Comparison of ENCODE assay signal across 19 cellular contexts in the genomic region with DNA sequence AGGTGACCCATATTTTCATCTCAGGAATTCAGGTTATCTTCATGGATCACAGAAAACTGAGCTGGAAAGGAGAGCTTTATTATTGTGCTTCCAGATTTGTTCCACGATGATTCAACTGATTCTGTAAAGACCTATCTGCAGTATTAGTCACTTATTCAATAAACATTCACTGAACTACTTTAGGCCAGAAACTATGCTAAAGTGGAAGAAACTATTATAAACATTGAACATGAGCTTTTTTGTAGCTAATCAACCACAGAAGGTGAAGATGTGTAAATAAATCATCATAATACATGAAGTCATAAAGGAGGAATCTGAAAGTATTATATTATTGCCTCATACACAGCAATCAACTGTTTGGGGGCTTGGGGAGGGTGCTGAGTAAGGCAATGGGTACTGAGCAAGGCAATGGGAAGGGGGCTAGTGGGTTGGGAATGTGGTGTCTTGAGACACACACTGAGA. TPM values are rescaled to one million over a fixed set of nuclear protein-coding genes. Genes with fewer than 3 reads are reported as not detected.
DNase-seq lines count a peak whose midpoint lies in the region; ATAC-seq, FAIRE-seq and TF ChIP-seq lines count a peak whose summit lies in the region.
"Had no signal": no experiment of that assay in that cellular context is flagged by ENCODE, and none has a peak within 500 bp of the region (broad histone marks: within the 10 kb centered on the region; RNA-seq: fewer than 3 reads in every experiment).

No MANE protein-coding gene starts in this region.

- no peak for TF ChIP-seq CTCF in A549 (IDR thresholded peaks at IDR 0.05)

- ATAC-seq in A549, result no peak
- no peak for ATAC-seq in HG03159 (IDR thresholded peaks at IDR 0.05; ENCODE audit: unreplicated experiment)
- ATAC-seq: gastrocnemius medialis had no signal

- no peak for FAIRE-seq in A549 (lab: Jason Lieb, UNC)
- FAIRE-seq: GM12891, HTR-8/SVneo, TTC549 had no signal

- no peak for TF ChIP-seq RAD21 in A549 (conservative IDR thresholded peaks at IDR 0.05 in 1 of 2, IDR thresholded peaks at IDR 0.05 in 1 of 2)

- no peaks in the 10 kb centered on the region for H3K27me3 ChIP-seq in SJSA1 (replicated peaks)
- H3K27me3 ChIP-seq: gastrocnemius medialis, neutrophil, SJCRH30, uterus had no signal

- H3K36me3 ChIP-seq in SJSA1, result no peaks in the 10 kb centered on the region
- H3K36me3 ChIP-seq: gastrocnemius medialis, neutrophil, SJCRH30, uterus had no signal

- H3K9me3 ChIP-seq in A549 (no peaks in the 10 kb centered on the region), SJSA1 (replicated peaks) (no peaks in the 10 kb centered on the region)
- H3K9me3 ChIP-seq: gastrocnemius medialis, neutrophil, SJCRH30, uterus had no signal

- TF ChIP-seq POLR2A in A549 (IDR thresholded peaks at IDR 0.05; ENCODE audit: low read length), result no peak

- WGBS in A549 (ENCODE audit: missing lambda C conversion rate), result 0% methylated on average over 1 of the region's 1 CpG

- DNase-seq in A549 (ENCODE audit: low read depth in 1 of 2, low spot score in 1 of 2), result no peak
- peak; percentile 78 for DNase-seq in EL
- peak in 1 of 2 experiments; percentile 77 for DNase-seq in SJSA1 (ENCODE audit: low read depth in 1 of 2, low spot score in 2 of 2)
- DNase-seq in fibroblast of peridontal ligament (ENCODE audit: extremely low read depth), result peak; percentile 86
- no peak for DNase-seq in SHP77 treated with DMSO at 0.1 percent for 48 hours (lab: John Stamatoyannopoulos, UW)
- DNase-seq in NCI-H146 treated with DMSO at 0.1 percent for 48 hours (lab: John Stamatoyannopoulos, UW; ENCODE audit: unreplicated experiment), result no peak
- DNase-seq in central memory CD4-positive, alpha-beta T cell, result no peak
- DNase-seq: ACHN; activated CD4-positive, alpha-beta memory T cell treated with anti-CD3 and anti-CD28 coated beads, Interleukin-2, amount 10 ng/mL, durations not matched to agents 7 days and 5 days; gastrocnemius medialis; SJCRH30; stimulated activated naive CD4-positive, alpha-beta T cell; uterus had no signal

- H3K4me1 ChIP-seq in A549 (peaks cover 16% of the 10 kb centered on the region; the same call in 2 of the 3 replicates), SJSA1 (replicated peaks) (peaks cover 26% of the 10 kb centered on the region)
- H3K4me1 ChIP-seq: gastrocnemius medialis, SJCRH30, uterus had no signal

- H3K4me3 ChIP-seq in A549 (no peak overlapping the region), SJSA1 (no peak overlapping the region)
- H3K4me3 ChIP-seq: gastrocnemius medialis, SJCRH30, skin epidermis, uterus had no signal

- CTCF ChIA-PET in A549 (lab: Yijun Ruan, JAX), result interaction anchor here (0.6 to 1.5 kb wide), 2 partner anchors 9 to 206 kb away, joined by 4 to 5 read pairs; no protein-coding TSS in a partner anchor

- TF ChIP-seq EP300 in A549 (IDR thresholded peaks at IDR 0.05), result no peak

- no peak overlapping the region for H3K27ac ChIP-seq in A549
- peak overlapping the region; percentile 51 for H3K27ac ChIP-seq in SJSA1
- H3K27ac ChIP-seq: gastrocnemius medialis, neutrophil, SJCRH30, skin epidermis, uterus had no signal

- POLR2A ChIA-PET in A549 (lab: Yijun Ruan, JAX), result no interaction called here

- H3K4me2 ChIP-seq in A549, result peak overlapping the region; percentile 42

TF ChIP-seq in A549, 52 proteins besides CTCF, POLR2A, EP300 and RAD21:
- no peak for TF ChIP-seq HEYL (CRISPR knock-in tag; IDR thresholded peaks at IDR 0.05)

RNA-seq across cellular contexts. Expression of a gene that starts 30.6 kb away (rescaled TPM):
- polyA plus RNA-seq in A549 (2011; rRNA removed), result 22.1 and 33.1 TPM in 2 replicates
- polyA plus RNA-seq in A549 (2012; cell fraction: cytosol; rRNA removed), result 12.0 and 12.1 TPM in 2 replicates
- 9.9 and 13.2 TPM in 2 replicates for polyA plus RNA-seq in A549 (2012; cell fraction: nucleus; rRNA removed)
- polyA plus RNA-seq in A549 (2017; fragmentation: RNase III; extraction: RNeasy Plus Mini Kit Qiagen cat#74134 plus additional on column Dnase treatment), result 19.7 to 25.9 TPM (median 23.0 TPM) in 3 replicates
- 20.1 and 21.5 TPM in 2 replicates for polyA minus RNA-seq in A549 (2011; rRNA and poly(A)+ RNA removed)
- total RNA-seq in SJSA1 (2014; rRNA removed; shearing (Covaris generic)), result 42.9 and 48.3 TPM in 2 replicates

Comparison
In these comparisons a context has a peak if more than half of its experiments do, and no peak if none do; other contexts are left out.
1. DNase-seq: peak in EL (single experiment) and fibroblast of peridontal ligament (single experiment); none in A549 (0 of 2), SHP77 treated with DMSO at 0.1 percent for 48 hours (single experiment), NCI-H146 treated with DMSO at 0.1 percent for 48 hours (single experiment) and central memory CD4-positive, alpha-beta T cell (single experiment).